1 cellular context compared by ENCODE assay signal in the genomic region with DNA sequence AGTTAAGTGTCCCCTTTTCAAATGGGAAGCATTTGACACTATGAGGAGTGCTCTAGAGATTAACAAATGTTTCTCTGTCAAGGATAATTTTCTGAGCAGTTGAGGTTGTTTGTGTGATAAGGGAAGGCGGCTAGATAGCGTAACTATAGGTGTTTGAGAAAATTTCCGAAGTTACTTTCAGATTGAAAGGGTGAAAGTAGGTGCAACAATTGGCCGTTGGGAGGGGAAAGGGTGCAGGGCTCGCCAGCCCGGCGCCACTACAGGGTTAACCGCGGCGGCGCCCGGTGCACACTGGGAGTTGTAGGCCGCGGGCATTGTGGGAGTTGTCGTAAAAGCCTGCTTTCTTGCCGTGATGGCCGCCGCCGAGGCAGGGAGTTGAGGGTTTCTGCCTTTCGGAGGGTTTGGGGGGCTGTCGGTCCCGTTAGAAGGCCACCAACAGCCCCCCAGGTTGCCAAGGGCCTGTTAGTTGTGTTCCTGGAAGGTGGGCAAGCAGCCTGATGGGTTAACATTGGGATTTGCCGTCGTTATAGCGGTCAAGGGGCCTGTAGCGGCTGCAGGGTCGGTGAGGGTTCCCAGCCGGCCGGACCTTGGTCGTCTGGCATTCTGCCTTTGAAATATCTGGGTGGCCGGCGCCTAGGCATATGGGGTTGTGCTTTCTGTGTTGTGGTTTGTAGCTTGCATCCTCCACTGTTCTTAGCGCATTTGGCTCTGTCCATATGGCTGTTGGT.
A peak's percentile ranks its signal among the peaks of the same experiment; 100 is the strongest.
TF ChIP-seq lines count a peak whose summit lies in the region.

No MANE protein-coding gene starts in this region.

TF ChIP-seq in HepG2, 621 proteins besides CTCF, POLR2A, EP300 and RAD21 (continued from another document):
- TF ChIP-seq KDM5B (CRISPR knock-in tag; IDR thresholded peaks at IDR 0.05; ENCODE audit: borderline replicate concordance) (peak; percentile 83; the same call in 1 of the 2 replicates), ZNF33A (CRISPR knock-in tag; IDR thresholded peaks at IDR 0.05; ENCODE audit: borderline replicate concordance) (0 out of 2 replicates have a peak, but pooled peaks have one; percentile 20), ZFP36L1 (CRISPR knock-in tag; IDR thresholded peaks at IDR 0.05) (peak; percentile 80; the same call in 1 of the 2 replicates), ZNF251 (CRISPR knock-in tag; IDR thresholded peaks at IDR 0.05) (no peak), EEA1 (CRISPR knock-in tag; IDR thresholded peaks at IDR 0.05; ENCODE audit: borderline replicate concordance) (peak; percentile 75; the same call in 1 of the 2 replicates), ZMYM3 (CRISPR knock-in tag; IDR thresholded peaks at IDR 0.05) (peak; percentile 45; the same call in 1 of the 2 replicates), SMAD1 (CRISPR knock-in tag; IDR thresholded peaks at IDR 0.05; ENCODE audit: borderline replicate concordance, low read depth) (peak; percentile 58; the same call in 1 of the 2 replicates), GTF2F1 (IDR thresholded peaks at IDR 0.05; ENCODE audit: low read length) (peak; percentile 46; the same call in 1 of the 2 replicates), KAT8 (CRISPR knock-in tag; IDR thresholded peaks at IDR 0.05) (peak; percentile 91), ZKSCAN8 (CRISPR knock-in tag; IDR thresholded peaks at IDR 0.05; ENCODE audit: borderline replicate concordance) (no peak; the same call in 1 of the 2 replicates), IRF2 (CRISPR knock-in tag; IDR thresholded peaks at IDR 0.05) (peak; percentile 97)
- TF ChIP-seq, protein P1, sequence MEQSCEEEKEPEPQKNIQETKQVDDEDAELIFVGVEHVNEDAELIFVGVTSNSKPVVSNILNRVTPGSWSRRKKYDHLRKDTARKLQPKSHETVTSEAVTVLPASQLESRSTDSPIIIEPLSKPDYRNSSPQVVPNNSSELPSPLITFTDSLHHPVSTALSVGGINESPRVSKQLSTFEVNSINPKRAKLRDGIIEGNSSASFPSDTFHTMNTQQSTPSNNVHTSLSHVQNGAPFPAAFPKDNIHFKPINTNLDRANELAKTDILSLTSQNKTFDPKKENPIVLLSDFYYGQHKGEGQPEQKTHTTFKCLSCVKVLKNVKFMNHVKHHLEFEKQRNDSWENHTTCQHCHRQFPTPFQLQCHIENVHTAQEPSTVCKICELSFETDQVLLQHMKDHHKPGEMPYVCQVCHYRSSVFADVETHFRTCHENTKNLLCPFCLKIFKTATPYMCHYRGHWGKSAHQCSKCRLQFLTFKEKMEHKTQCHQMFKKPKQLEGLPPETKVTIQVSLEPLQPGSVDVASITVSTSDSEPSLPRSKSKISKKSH (CRISPR knock-in tag; IDR thresholded peaks at IDR 0.05; ENCODE audit: borderline replicate concordance), result peak; percentile 83; the same call in 1 of the 2 replicates
